In the genomic region with DNA sequence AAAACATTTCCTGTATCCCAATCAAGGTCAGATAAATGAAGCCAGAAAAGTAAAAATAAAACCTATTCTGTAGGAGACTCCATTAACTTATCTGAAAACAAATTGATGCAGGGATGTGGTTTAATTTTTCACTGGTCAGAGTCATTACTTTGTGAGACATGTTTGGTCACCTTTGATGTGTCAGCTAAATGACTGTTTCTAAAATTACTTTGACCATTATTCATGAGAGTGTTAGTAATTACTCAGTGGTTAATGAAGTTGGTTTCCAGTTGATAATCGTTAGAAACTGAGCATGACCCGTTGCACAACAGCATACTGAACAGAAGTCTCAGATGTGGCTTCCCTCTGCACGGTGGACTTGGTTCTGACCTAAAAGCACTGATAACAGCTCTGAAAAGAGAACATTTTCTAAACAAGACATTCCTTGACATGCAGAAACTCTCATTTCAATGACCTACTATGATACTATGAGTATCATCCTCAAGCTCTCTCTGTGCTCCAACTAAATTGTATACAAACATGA, we compare ENCODE assay signal across 17 cellular contexts.
DNase-seq lines count a peak whose midpoint lies in the region; ATAC-seq, FAIRE-seq and TF ChIP-seq lines count a peak whose summit lies in the region.
"Had no signal": no experiment of that assay in that cellular context is flagged by ENCODE, and none has a peak within 500 bp of the region (broad histone marks: within the 10 kb centered on the region; RNA-seq: fewer than 3 reads in every experiment).

No MANE protein-coding gene starts in this region.

- H3K4me3 ChIP-seq in HepG2 (replicated peaks in 1 of 3; ENCODE audit: insufficient read depth in 1 of 3, low read depth in 2 of 3, low read length in 3 of 3) (no peak overlapping the region), right lobe of liver (no peak overlapping the region)
- H3K4me3 ChIP-seq: BLaER1, HAP-1 had no signal

- H4K20me1 ChIP-seq in HepG2 (ENCODE audit: insufficient read depth, low read length) = no peaks in the 10 kb centered on the region
- H4K20me1 ChIP-seq: BLaER1 had no signal

- CTCF ChIA-PET in HepG2 (lab: Yijun Ruan, JAX; ENCODE audit: low intra/inter-chr PET ratio, low total read pairs) = no interaction called here

- no peak for FAIRE-seq in HepG2 (lab: Jason Lieb, UNC)
- FAIRE-seq: H1 had no signal

- TF ChIP-seq EP300 in HepG2 (IDR thresholded peaks at IDR 0.05; ENCODE audit: low read depth in 2 of 2, low read length in 2 of 2) (no peak), HepG2 (CRISPR knock-in tag; IDR thresholded peaks at IDR 0.05; ENCODE audit: borderline replicate concordance) (no peak)

- DNase-seq in HepG2 (ENCODE audit: low spot score) (no peak), right lobe of liver (no peak), OCI-M1 (lab: John Stamatoyannopoulos, UW) (peak; percentile 29), amniotic epithelial cell (ENCODE audit: low read depth) (peak; percentile 6), renal cortical epithelial cell (ENCODE audit: low read depth) (peak; percentile 73), NCI-H2227 (lab: John Stamatoyannopoulos, UW; ENCODE audit: unreplicated experiment) (no peak)
- no peak for DNase-seq in activated CD4-positive, CD25-positive, alpha-beta regulatory T cell treated with anti-CD3 and anti-CD28 coated beads, Interleukin-2, amount 50 U/mL, for 72 hours
- DNase-seq: AML-193; Caco-2; CD8-positive, alpha-beta memory T cell; DND-41; GDM1 had no signal

- in situ Hi-C loops in HepG2 (cut with HindIII; ENCODE audit: extremely low pct_ligation_motif_present, low pct_unique_long_range_greater_than_20kb) = no loop called here

- ATAC-seq in HepG2 (no peak), right lobe of liver (no peak), HG02870 (IDR thresholded peaks at IDR 0.05; ENCODE audit: unreplicated experiment) (no peak)

- BruUV-seq in HepG2 (replicated peaks; lab: Mats Ljungman, UMichigan) = no TSS peak

- no peak overlapping the region for H3K9ac ChIP-seq in HepG2 (ENCODE audit: insufficient read depth, low read depth, low read length)
- H3K9ac ChIP-seq: BLaER1 had no signal

- no peaks in the 10 kb centered on the region for H3K27me3 ChIP-seq in HepG2 (ENCODE audit: control insufficient read depth in 1 of 2, insufficient read depth in 2 of 2, low read length in 2 of 2)
- H3K27me3 ChIP-seq in right lobe of liver = no peaks in the 10 kb centered on the region
- H3K27me3 ChIP-seq: BLaER1 had no signal

- H3K9me3 ChIP-seq in HepG2 (ENCODE audit: low read length) = no peaks in the 10 kb centered on the region; the same call in 1 of the 2 replicates
- no peaks in the 10 kb centered on the region for H3K9me3 ChIP-seq in right lobe of liver
- H3K9me3 ChIP-seq: BLaER1, Caco-2 had no signal

- TF ChIP-seq RAD21 in HepG2 (CRISPR knock-in tag; IDR thresholded peaks at IDR 0.05) = no peak

- H3K4me1 ChIP-seq in HepG2 (ENCODE audit: insufficient read depth, low read length) (no peaks in the 10 kb centered on the region), right lobe of liver (no peaks in the 10 kb centered on the region)
- H3K4me1 ChIP-seq: BLaER1, Caco-2, HAP-1 had no signal

- H3K79me2 ChIP-seq in HepG2 (ENCODE audit: insufficient read depth, low read length) = no peaks in the 10 kb centered on the region

- TF ChIP-seq CTCF in HepG2 (CRISPR knock-in tag; IDR thresholded peaks at IDR 0.05) (no peak), right lobe of liver (IDR thresholded peaks at IDR 0.05) (no peak)

- intact Hi-C loops in HepG2 (cut with micrococcal nuclease; ENCODE audit: unreplicated experiment) (no loop called here), right lobe of liver (cut with DNase I) (no loop called here)

- H3K27ac ChIP-seq in HepG2 (ENCODE audit: extremely low read length, insufficient read depth, low read length) (no peak overlapping the region), right lobe of liver (no peak overlapping the region)
- H3K27ac ChIP-seq: 22Rv1, BLaER1 had no signal

- TF ChIP-seq POLR2A in HepG2 (IDR thresholded peaks at IDR 0.05; ENCODE audit: insufficient read depth in 1 of 2, low read depth in 2 of 2, low read length in 2 of 2) (no peak), right lobe of liver (IDR thresholded peaks at IDR 0.05) (no peak)

- H3K4me2 ChIP-seq in HepG2 (ENCODE audit: low read depth, low read length) = no peak overlapping the region
- H3K4me2 ChIP-seq: BLaER1 had no signal

- POLR2A ChIA-PET in HepG2 (lab: Yijun Ruan, JAX) = no interaction called here

- H2AFZ ChIP-seq in HepG2 (ENCODE audit: low read length) = no peak overlapping the region

- 0% methylated on average over 3 of the region's 3 CpGs for WGBS in HepG2 (ENCODE audit: low lambda C conversion rate)
- WGBS in right lobe of liver (ENCODE audit: insufficient coverage, low coverage, low lambda C conversion rate, missing lambda C conversion rate) = 50% methylated on average over 3 of the region's 3 CpGs

- H3K36me3 ChIP-seq in HepG2 (replicated peaks in 1 of 2; ENCODE audit: control insufficient read depth in 1 of 2, insufficient read depth in 2 of 2, low read length in 2 of 2) (no peaks in the 10 kb centered on the region), right lobe of liver (no peaks in the 10 kb centered on the region)
- H3K36me3 ChIP-seq: BLaER1, HAP-1 had no signal

TF ChIP-seq in HepG2, 621 proteins besides CTCF, POLR2A, EP300 and RAD21:
- TF ChIP-seq MAFK (conservative IDR thresholded peaks at IDR 0.05 in 1 of 2, IDR thresholded peaks at IDR 0.05 in 1 of 2; ENCODE audit: low read length in 2 of 2) (peak; percentile 26 to 51; a peak in 1 of 4 replicates), ZHX2 (IDR thresholded peaks at IDR 0.05; ENCODE audit: low read depth) (no peak), ZHX2 (CRISPR knock-in tag; IDR thresholded peaks at IDR 0.05; ENCODE audit: borderline replicate concordance) (no peak)

Comparison
In these comparisons a context has a peak if more than half of its experiments do, and no peak if none do; other contexts are left out.
1. DNase-seq: peak in OCI-M1 (single experiment), amniotic epithelial cell (single experiment) and renal cortical epithelial cell (single experiment); none in HepG2 (single experiment), right lobe of liver (0 of 3), activated CD4-positive, CD25-positive, alpha-beta regulatory T cell treated with anti-CD3 and anti-CD28 coated beads, Interleukin-2, amount 50 U/mL, for 72 hours (single experiment) and NCI-H2227 (single experiment).